ENCODE assay signal across 28 cellular contexts in genomic region chr14:89775161-89775560, GRCh38.
DNase-seq lines count a peak whose midpoint lies in the region; ATAC-seq, FAIRE-seq and TF ChIP-seq lines count a peak whose summit lies in the region.
"Had no signal": no experiment of that assay in that cellular context is flagged by ENCODE, and none has a peak within 500 bp of the region (broad histone marks: within the 10 kb centered on the region; RNA-seq: fewer than 3 reads in every experiment).

No MANE protein-coding gene starts in this region.

- peak overlapping the region in 6 of 11 experiments; percentile 72 to 88 (median 81); a peak in 8 of 22 replicates for H3K27ac ChIP-seq in BLaER1 treated with 17β-estradiol and CSF1 and Interleukin-3, amounts not matched to agents 10 nM and 100 nM
- H3K27ac ChIP-seq in KMS-11 (peak overlapping the region; percentile 98; the same call in 1 of the 2 replicates), osteoblast (ENCODE audit: low read depth, low read length) (no peak overlapping the region), pancreas (no peak overlapping the region)
- H3K27ac ChIP-seq: C4-2B had no signal

- intact Hi-C loops in pancreas (cut with DNase I) = no loop called here

- no peak for FAIRE-seq in pancreas (lab: Jason Lieb, UNC)
- FAIRE-seq: A204.1, GM12891, H54, HepG2, K562, RCC 7860 had no signal

- ATAC-seq in pancreas = no peak
- ATAC-seq: CD8-positive, alpha-beta T cell; HepG2; K562 had no signal

- WGBS in pancreas, 2 donors = 83 to 91% methylated on average over 7 of the region's 7 CpGs

- H3K79me2 ChIP-seq in KMS-11 (ENCODE audit: insufficient read depth, low read depth) = no peaks in the 10 kb centered on the region
- no peaks in the 10 kb centered on the region for H3K79me2 ChIP-seq in osteoblast (ENCODE audit: insufficient read depth, low read length)

- TF ChIP-seq CTCF in KMS-11 (conservative IDR thresholded peaks at IDR 0.05; ENCODE audit: low read depth, low read length) (no peak), fibroblast of mammary gland (conservative IDR thresholded peaks at IDR 0.05; ENCODE audit: control insufficient read depth, insufficient read depth, low read depth, low read length) (no peak), osteoblast (IDR thresholded peaks at IDR 0.05; ENCODE audit: extremely low read depth, low read depth, low read length) (no peak), pancreas (IDR thresholded peaks at IDR 0.05) (no peak)

- DNase-seq in fibroblast of mammary gland (ENCODE audit: low read depth) (peak; percentile 25), osteoblast (ENCODE audit: insufficient read length, low spot score, missing footprints) (no peak), pancreas (no peak), hepatic stellate cell (ENCODE audit: low spot score) (no peak), pons (ENCODE audit: low spot score) (no peak)
- DNase-seq: AML-193; Caco-2; CD8-positive, alpha-beta T cell; EL; GDM1; MG63; NCI-H1105 treated with DMSO at 0.1 percent for 48 hours; NCI-H146; NCI-H1930; NCI-H2107; NCI-H446; NCI-H524 treated with DMSO at 0.1 percent for 48 hours; NCI-H774; SIG-M5 had no signal

- no peaks in the 10 kb centered on the region for H3K36me3 ChIP-seq in BLaER1 treated with 17β-estradiol and CSF1 and Interleukin-3, amounts not matched to agents 10 nM and 100 nM
- no peaks in the 10 kb centered on the region for H3K36me3 ChIP-seq in KMS-11 (ENCODE audit: insufficient read depth)
- H3K36me3 ChIP-seq in osteoblast (ENCODE audit: insufficient read depth, low read length) = no peaks in the 10 kb centered on the region
- H3K36me3 ChIP-seq in pancreas = no peaks in the 10 kb centered on the region
- H3K36me3 ChIP-seq: MG63 had no signal

- H3K4me1 ChIP-seq in BLaER1 treated with 17β-estradiol and CSF1 and Interleukin-3, amounts not matched to agents 10 nM and 100 nM = peaks cover 23 to 55% (median 53%) of the 10 kb centered on the region in 10 experiments
- H3K4me1 ChIP-seq in KMS-11 (ENCODE audit: low read depth, poor library complexity, severe bottlenecking) = peaks cover 37% of the 10 kb centered on the region
- H3K4me1 ChIP-seq in osteoblast (ENCODE audit: insufficient read depth, low read length) = peaks cover 5% of the 10 kb centered on the region
- no peaks in the 10 kb centered on the region for H3K4me1 ChIP-seq in pancreas
- H3K4me1 ChIP-seq: Caco-2 had no signal

- no peaks in the 10 kb centered on the region for H4K20me1 ChIP-seq in BLaER1 treated with 17β-estradiol and CSF1 and Interleukin-3, amounts not matched to agents 10 nM and 100 nM
- H4K20me1 ChIP-seq in KMS-11 (ENCODE audit: insufficient read depth) (no peaks in the 10 kb centered on the region), osteoblast (ENCODE audit: insufficient read depth, low read length) (no peaks in the 10 kb centered on the region)

- H3K4me3 ChIP-seq in BLaER1 treated with 17β-estradiol and CSF1 and Interleukin-3, amounts not matched to agents 10 nM and 100 nM = no peak overlapping the region
- H3K4me3 ChIP-seq in KMS-11 (IDR thresholded peaks at IDR 0.05; ENCODE audit: insufficient read depth, low read depth, low read length) = no peak overlapping the region
- H3K4me3 ChIP-seq in fibroblast of mammary gland (ENCODE audit: control insufficient read depth, low read depth, low read length) = no peak overlapping the region
- no peak overlapping the region for H3K4me3 ChIP-seq in osteoblast (ENCODE audit: insufficient read depth, low read length)
- H3K4me3 ChIP-seq in pancreas = no peak overlapping the region
- H3K4me3 ChIP-seq: K562, MG63 had no signal

- peak overlapping the region in 7 of 11 experiments; percentile 22 to 87 (median 78); a peak in 12 of 22 replicates for H3K4me2 ChIP-seq in BLaER1 treated with 17β-estradiol and CSF1 and Interleukin-3, amounts not matched to agents 10 nM and 100 nM
- peak overlapping the region; percentile 77; the same call in 1 of the 2 replicates for H3K4me2 ChIP-seq in KMS-11
- no peak overlapping the region for H3K4me2 ChIP-seq in osteoblast (ENCODE audit: insufficient read depth, low read length)

- H3K9ac ChIP-seq in BLaER1 treated with 17β-estradiol and CSF1 and Interleukin-3, amounts not matched to agents 10 nM and 100 nM = no peak overlapping the region
- no peak overlapping the region for H3K9ac ChIP-seq in KMS-11

- H3K9me3 ChIP-seq in BLaER1 treated with 17β-estradiol and CSF1 and Interleukin-3, amounts not matched to agents 10 nM and 100 nM (replicated peaks in 1 of 11) = no peaks in the 10 kb centered on the region
- H3K9me3 ChIP-seq in osteoblast (ENCODE audit: low read depth, low read length) (no peaks in the 10 kb centered on the region), pancreas (no peaks in the 10 kb centered on the region)
- H3K9me3 ChIP-seq: Caco-2, MG63 had no signal

- H2AFZ ChIP-seq in KMS-11 (ENCODE audit: low read depth) (no peak overlapping the region), osteoblast (ENCODE audit: low read length) (peak overlapping the region; percentile 58)

- H3K27me3 ChIP-seq in BLaER1 treated with 17β-estradiol and CSF1 and Interleukin-3, amounts not matched to agents 10 nM and 100 nM = no peaks in the 10 kb centered on the region
- no peaks in the 10 kb centered on the region for H3K27me3 ChIP-seq in KMS-11 (ENCODE audit: insufficient read depth, low read depth)
- H3K27me3 ChIP-seq in osteoblast (ENCODE audit: insufficient read depth, low read length) = no peaks in the 10 kb centered on the region
- no peaks in the 10 kb centered on the region for H3K27me3 ChIP-seq in pancreas
- H3K27me3 ChIP-seq: MG63 had no signal

Comparison
In these comparisons a context has a peak if more than half of its experiments do, and no peak if none do; other contexts are left out.
1. H3K27ac ChIP-seq: peak in BLaER1 treated with 17β-estradiol and CSF1 and Interleukin-3, amounts not matched to agents 10 nM and 100 nM (6 of 11) and KMS-11 (single experiment); none in osteoblast (single experiment) and pancreas (0 of 4).